ENCODE assay signal across 1 cellular context in the genomic region with DNA sequence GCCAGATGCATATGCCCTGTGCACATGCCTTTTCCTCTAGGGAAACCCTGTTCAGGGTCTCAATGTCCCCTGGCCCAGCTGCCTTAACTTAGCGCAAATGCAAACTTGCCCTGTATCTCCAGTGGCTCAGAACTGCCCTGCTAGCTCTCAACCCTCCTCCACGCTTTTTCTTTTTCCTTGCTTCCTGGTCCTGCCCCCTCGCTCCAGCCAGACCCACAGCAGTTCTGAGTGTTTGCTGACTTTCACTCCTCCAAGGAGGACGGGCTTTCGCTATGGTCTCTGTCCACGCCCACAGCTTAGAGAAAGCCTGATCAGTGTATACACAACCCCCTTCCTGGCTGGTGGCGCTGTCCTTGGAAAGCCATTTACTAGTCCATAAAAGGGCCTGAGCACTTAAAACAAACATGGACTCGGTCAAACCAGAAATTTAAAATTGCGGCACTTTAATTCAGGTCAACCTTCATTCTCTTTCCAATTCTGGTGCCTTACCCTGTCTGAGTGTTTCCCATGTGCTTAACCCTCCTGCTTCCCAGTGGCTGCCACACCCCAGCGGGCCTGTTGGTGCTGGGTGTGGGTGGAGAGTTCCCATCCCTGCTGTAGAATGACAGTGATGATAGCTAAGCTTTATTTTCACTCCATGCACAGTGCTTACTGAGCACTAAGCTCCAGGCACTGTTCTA.
TF ChIP-seq lines count a peak whose summit lies in the region.

No MANE protein-coding gene starts in this region.

TF ChIP-seq in HepG2, 621 proteins besides CTCF, POLR2A, EP300 and RAD21 (continued from another document and continues in another):
- TF ChIP-seq, protein P1, sequence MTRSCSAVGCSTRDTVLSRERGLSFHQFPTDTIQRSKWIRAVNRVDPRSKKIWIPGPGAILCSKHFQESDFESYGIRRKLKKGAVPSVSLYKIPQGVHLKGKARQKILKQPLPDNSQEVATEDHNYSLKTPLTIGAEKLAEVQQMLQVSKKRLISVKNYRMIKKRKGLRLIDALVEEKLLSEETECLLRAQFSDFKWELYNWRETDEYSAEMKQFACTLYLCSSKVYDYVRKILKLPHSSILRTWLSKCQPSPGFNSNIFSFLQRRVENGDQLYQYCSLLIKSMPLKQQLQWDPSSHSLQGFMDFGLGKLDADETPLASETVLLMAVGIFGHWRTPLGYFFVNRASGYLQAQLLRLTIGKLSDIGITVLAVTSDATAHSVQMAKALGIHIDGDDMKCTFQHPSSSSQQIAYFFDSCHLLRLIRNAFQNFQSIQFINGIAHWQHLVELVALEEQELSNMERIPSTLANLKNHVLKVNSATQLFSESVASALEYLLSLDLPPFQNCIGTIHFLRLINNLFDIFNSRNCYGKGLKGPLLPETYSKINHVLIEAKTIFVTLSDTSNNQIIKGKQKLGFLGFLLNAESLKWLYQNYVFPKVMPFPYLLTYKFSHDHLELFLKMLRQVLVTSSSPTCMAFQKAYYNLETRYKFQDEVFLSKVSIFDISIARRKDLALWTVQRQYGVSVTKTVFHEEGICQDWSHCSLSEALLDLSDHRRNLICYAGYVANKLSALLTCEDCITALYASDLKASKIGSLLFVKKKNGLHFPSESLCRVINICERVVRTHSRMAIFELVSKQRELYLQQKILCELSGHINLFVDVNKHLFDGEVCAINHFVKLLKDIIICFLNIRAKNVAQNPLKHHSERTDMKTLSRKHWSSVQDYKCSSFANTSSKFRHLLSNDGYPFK (CRISPR knock-in tag; IDR thresholded peaks at IDR 0.05; ENCODE audit: borderline replicate concordance), result no peak
- no peak for TF ChIP-seq NR2F6 (IDR thresholded peaks at IDR 0.05)
- 0 out of 2 replicates have a peak, but pooled peaks have one; percentile 13 for TF ChIP-seq NR2F6 (CRISPR knock-in tag; IDR thresholded peaks at IDR 0.05)
- peak; percentile 30; the same call in 1 of the 2 replicates for TF ChIP-seq HDAC1 (CRISPR knock-in tag; IDR thresholded peaks at IDR 0.05)
- TF ChIP-seq MAX (IDR thresholded peaks at IDR 0.05), result no peak
- TF ChIP-seq, protein P2, sequence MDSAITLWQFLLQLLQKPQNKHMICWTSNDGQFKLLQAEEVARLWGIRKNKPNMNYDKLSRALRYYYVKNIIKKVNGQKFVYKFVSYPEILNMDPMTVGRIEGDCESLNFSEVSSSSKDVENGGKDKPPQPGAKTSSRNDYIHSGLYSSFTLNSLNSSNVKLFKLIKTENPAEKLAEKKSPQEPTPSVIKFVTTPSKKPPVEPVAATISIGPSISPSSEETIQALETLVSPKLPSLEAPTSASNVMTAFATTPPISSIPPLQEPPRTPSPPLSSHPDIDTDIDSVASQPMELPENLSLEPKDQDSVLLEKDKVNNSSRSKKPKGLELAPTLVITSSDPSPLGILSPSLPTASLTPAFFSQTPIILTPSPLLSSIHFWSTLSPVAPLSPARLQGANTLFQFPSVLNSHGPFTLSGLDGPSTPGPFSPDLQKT (CRISPR knock-in tag; IDR thresholded peaks at IDR 0.05; ENCODE audit: borderline replicate concordance), result no peak
- TF ChIP-seq ZKSCAN5 (CRISPR knock-in tag; IDR thresholded peaks at IDR 0.05), result no peak
- no peak for TF ChIP-seq ZNF557 (CRISPR knock-in tag; IDR thresholded peaks at IDR 0.05)
- TF ChIP-seq SALL2 (CRISPR knock-in tag; IDR thresholded peaks at IDR 0.05), result no peak
- TF ChIP-seq FOXP1 (IDR thresholded peaks at IDR 0.05), result no peak
- TF ChIP-seq FOXP1 (CRISPR knock-in tag; IDR thresholded peaks at IDR 0.05), result peak; percentile 54
- no peak for TF ChIP-seq ZFP62 (CRISPR knock-in tag; IDR thresholded peaks at IDR 0.05)
- TF ChIP-seq, protein P3, sequence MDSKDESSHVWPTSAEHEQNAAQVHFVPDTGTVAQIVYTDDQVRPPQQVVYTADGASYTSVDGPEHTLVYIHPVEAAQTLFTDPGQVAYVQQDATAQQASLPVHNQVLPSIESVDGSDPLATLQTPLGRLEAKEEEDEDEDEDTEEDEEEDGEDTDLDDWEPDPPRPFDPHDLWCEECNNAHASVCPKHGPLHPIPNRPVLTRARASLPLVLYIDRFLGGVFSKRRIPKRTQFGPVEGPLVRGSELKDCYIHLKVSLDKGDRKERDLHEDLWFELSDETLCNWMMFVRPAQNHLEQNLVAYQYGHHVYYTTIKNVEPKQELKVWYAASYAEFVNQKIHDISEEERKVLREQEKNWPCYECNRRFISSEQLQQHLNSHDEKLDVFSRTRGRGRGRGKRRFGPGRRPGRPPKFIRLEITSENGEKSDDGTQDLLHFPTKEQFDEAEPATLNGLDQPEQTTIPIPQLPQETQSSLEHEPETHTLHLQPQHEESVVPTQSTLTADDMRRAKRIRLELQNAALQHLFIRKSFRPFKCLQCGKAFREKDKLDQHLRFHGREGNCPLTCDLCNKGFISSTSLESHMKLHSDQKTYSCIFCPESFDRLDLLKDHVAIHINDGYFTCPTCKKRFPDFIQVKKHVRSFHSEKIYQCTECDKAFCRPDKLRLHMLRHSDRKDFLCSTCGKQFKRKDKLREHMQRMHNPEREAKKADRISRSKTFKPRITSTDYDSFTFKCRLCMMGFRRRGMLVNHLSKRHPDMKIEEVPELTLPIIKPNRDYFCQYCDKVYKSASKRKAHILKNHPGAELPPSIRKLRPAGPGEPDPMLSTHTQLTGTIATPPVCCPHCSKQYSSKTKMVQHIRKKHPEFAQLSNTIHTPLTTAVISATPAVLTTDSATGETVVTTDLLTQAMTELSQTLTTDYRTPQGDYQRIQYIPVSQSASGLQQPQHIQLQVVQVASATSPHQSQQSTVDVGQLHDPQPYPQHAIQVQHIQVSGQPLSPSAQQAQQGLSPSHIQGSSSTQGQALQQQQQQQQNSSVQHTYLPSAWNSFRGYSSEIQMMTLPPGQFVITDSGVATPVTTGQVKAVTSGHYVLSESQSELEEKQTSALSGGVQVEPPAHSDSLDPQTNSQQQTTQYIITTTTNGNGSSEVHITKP (CRISPR knock-in tag; IDR thresholded peaks at IDR 0.05; ENCODE audit: low read depth), result peak; percentile 63; the same call in 1 of the 2 replicates
- peak; percentile 44; the same call in 1 of the 2 replicates for TF ChIP-seq PRDM15 (CRISPR knock-in tag; IDR thresholded peaks at IDR 0.05)
- peak; percentile 65 for TF ChIP-seq GATAD2A (CRISPR knock-in tag; IDR thresholded peaks at IDR 0.05)
- peak; percentile 50 for TF ChIP-seq ELF1 (CRISPR knock-in tag; IDR thresholded peaks at IDR 0.05)
- TF ChIP-seq NR2C2 (CRISPR knock-in tag; IDR thresholded peaks at IDR 0.05; ENCODE audit: borderline replicate concordance), result no peak
- TF ChIP-seq SP5 (CRISPR knock-in tag; IDR thresholded peaks at IDR 0.05; ENCODE audit: borderline replicate concordance, low read depth), result peak; percentile 56
- TF ChIP-seq, protein P4, sequence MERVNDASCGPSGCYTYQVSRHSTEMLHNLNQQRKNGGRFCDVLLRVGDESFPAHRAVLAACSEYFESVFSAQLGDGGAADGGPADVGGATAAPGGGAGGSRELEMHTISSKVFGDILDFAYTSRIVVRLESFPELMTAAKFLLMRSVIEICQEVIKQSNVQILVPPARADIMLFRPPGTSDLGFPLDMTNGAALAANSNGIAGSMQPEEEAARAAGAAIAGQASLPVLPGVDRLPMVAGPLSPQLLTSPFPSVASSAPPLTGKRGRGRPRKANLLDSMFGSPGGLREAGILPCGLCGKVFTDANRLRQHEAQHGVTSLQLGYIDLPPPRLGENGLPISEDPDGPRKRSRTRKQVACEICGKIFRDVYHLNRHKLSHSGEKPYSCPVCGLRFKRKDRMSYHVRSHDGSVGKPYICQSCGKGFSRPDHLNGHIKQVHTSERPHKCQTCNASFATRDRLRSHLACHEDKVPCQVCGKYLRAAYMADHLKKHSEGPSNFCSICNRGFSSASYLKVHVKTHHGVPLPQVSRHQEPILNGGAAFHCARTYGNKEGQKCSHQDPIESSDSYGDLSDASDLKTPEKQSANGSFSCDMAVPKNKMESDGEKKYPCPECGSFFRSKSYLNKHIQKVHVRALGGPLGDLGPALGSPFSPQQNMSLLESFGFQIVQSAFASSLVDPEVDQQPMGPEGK (CRISPR knock-in tag; IDR thresholded peaks at IDR 0.05), result peak; percentile 47
- TF ChIP-seq ZNF589 (CRISPR knock-in tag; conservative IDR thresholded peaks at IDR 0.05), result no peak
- no peak for TF ChIP-seq KDM4B (CRISPR knock-in tag; IDR thresholded peaks at IDR 0.05)
- no peak for TF ChIP-seq ZNF446 (CRISPR knock-in tag; IDR thresholded peaks at IDR 0.05)
- TF ChIP-seq, protein P5, sequence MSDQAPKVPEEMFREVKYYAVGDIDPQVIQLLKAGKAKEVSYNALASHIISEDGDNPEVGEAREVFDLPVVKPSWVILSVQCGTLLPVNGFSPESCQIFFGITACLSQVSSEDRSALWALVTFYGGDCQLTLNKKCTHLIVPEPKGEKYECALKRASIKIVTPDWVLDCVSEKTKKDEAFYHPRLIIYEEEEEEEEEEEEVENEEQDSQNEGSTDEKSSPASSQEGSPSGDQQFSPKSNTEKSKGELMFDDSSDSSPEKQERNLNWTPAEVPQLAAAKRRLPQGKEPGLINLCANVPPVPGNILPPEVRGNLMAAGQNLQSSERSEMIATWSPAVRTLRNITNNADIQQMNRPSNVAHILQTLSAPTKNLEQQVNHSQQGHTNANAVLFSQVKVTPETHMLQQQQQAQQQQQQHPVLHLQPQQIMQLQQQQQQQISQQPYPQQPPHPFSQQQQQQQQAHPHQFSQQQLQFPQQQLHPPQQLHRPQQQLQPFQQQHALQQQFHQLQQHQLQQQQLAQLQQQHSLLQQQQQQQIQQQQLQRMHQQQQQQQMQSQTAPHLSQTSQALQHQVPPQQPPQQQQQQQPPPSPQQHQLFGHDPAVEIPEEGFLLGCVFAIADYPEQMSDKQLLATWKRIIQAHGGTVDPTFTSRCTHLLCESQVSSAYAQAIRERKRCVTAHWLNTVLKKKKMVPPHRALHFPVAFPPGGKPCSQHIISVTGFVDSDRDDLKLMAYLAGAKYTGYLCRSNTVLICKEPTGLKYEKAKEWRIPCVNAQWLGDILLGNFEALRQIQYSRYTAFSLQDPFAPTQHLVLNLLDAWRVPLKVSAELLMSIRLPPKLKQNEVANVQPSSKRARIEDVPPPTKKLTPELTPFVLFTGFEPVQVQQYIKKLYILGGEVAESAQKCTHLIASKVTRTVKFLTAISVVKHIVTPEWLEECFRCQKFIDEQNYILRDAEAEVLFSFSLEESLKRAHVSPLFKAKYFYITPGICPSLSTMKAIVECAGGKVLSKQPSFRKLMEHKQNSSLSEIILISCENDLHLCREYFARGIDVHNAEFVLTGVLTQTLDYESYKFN (CRISPR knock-in tag; conservative IDR thresholded peaks at IDR 0.05), result peak; percentile 64
- peak; percentile 71 for TF ChIP-seq ELF3 (CRISPR knock-in tag; IDR thresholded peaks at IDR 0.05)
- TF ChIP-seq ZNF792 (CRISPR knock-in tag; IDR thresholded peaks at IDR 0.05), result no peak
- TF ChIP-seq, protein P6, sequence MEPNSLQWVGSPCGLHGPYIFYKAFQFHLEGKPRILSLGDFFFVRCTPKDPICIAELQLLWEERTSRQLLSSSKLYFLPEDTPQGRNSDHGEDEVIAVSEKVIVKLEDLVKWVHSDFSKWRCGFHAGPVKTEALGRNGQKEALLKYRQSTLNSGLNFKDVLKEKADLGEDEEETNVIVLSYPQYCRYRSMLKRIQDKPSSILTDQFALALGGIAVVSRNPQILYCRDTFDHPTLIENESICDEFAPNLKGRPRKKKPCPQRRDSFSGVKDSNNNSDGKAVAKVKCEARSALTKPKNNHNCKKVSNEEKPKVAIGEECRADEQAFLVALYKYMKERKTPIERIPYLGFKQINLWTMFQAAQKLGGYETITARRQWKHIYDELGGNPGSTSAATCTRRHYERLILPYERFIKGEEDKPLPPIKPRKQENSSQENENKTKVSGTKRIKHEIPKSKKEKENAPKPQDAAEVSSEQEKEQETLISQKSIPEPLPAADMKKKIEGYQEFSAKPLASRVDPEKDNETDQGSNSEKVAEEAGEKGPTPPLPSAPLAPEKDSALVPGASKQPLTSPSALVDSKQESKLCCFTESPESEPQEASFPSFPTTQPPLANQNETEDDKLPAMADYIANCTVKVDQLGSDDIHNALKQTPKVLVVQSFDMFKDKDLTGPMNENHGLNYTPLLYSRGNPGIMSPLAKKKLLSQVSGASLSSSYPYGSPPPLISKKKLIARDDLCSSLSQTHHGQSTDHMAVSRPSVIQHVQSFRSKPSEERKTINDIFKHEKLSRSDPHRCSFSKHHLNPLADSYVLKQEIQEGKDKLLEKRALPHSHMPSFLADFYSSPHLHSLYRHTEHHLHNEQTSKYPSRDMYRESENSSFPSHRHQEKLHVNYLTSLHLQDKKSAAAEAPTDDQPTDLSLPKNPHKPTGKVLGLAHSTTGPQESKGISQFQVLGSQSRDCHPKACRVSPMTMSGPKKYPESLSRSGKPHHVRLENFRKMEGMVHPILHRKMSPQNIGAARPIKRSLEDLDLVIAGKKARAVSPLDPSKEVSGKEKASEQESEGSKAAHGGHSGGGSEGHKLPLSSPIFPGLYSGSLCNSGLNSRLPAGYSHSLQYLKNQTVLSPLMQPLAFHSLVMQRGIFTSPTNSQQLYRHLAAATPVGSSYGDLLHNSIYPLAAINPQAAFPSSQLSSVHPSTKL (CRISPR knock-in tag; IDR thresholded peaks at IDR 0.05), result peak; percentile 69
- TF ChIP-seq, protein P7, sequence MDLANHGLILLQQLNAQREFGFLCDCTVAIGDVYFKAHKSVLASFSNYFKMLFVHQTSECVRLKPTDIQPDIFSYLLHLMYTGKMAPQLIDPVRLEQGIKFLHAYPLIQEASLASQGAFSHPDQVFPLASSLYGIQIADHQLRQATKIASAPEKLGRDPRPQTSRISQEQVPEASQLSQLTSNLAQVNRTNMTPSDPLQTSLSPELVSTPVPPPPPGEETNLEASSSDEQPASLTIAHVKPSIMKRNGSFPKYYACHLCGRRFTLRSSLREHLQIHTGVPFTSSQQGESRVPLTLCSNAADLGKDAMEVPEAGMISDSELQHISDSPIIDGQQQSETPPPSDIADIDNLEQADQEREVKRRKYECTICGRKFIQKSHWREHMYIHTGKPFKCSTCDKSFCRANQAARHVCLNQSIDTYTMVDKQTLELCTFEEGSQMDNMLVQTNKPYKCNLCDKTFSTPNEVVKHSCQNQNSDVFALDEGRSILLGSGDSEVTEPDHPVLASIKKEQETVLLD (CRISPR knock-in tag; IDR thresholded peaks at IDR 0.05; ENCODE audit: low read depth), result no peak
- TF ChIP-seq SOX6 (IDR thresholded peaks at IDR 0.05), result no peak
- TF ChIP-seq SOX6 (CRISPR knock-in tag; IDR thresholded peaks at IDR 0.05), result peak; percentile 51; the same call in 1 of the 2 replicates
